ENCODE assay signal across 8 cellular contexts in the genomic region with DNA sequence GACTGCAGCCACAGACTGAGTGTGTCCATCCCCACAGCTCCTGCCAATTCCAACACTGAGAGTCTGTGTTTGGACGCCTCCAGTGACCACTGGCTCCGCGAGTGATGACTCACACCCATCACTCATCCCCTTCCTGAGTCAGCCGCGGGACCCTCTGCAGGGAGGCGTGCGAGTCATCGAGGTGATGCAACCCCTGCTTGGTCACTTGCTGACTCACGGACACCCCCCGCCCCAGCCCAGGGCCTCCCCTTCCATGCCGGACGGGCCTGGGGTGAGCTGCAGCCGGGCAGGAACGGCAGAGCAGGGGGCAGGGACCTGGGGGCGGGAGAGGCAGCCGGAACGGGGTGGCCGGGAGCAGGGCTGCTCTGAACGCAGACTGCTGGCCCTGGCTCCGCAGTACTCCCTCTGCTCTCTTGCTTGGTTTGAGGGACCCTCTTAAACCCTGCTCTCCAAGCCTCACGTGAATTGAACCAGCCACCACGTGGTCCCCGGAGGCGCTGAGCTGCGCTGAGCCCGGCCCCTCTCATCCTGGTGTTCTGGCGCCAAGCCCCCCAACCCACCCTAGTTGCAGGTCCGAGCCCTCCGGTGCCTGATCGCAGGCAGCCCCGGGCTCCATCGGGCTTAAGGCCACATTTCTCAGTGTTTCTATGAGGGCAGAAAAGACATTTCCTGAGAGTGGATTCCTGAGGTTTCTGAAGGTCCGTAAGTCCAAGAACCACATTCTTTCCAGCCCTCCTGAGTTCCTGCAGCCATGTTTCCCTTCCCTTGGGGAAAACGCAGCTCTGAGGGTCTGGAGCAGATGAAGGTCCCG. TPM values are rescaled to one million over a fixed set of nuclear protein-coding genes. Genes with fewer than 3 reads are reported as not detected.
A peak's percentile ranks its signal among the peaks of the same experiment; 100 is the strongest.
DNase-seq lines count a peak whose midpoint lies in the region; ATAC-seq and TF ChIP-seq lines count a peak whose summit lies in the region.

No MANE protein-coding gene starts in this region.

- 37 to 81% methylated on average over 6 to 35 of the region's 35 CpGs for WGBS in body of pancreas, 2 donors

- H3K27me3 ChIP-seq in CD8-positive, alpha-beta memory T cell (ENCODE audit: insufficient read depth, low read length, poor library complexity, severe bottlenecking) = peaks cover 9% of the 10 kb centered on the region
- H3K27me3 ChIP-seq in MG63 = no peaks in the 10 kb centered on the region
- peaks cover 0 to 3% of the 10 kb centered on the region in 2 donors for H3K27me3 ChIP-seq in body of pancreas

- no peak overlapping the region for H3K4me3 Mint-ChIP-seq in CD8-positive, alpha-beta memory T cell
- H3K4me3 Mint-ChIP-seq in activated T-helper 2 cell treated with anti-CD3 and anti-CD28 coated beads, Interferon-gamma antibody, Interleukin-2, Interleukin-4, amounts not matched to agents 10 μg/mL and 5 μg/mL and 100 μg/mL, durations not matched to agents 14 hours and 24 hours and 36 hours (ENCODE audit: low read depth) = no peak overlapping the region

- H3K4me3 ChIP-seq in CD8-positive, alpha-beta memory T cell (ENCODE audit: low read length) = no peak overlapping the region
- H3K4me3 ChIP-seq in MG63 = no peak overlapping the region
- H3K4me3 ChIP-seq in body of pancreas = no peak overlapping the region

- no peaks in the 10 kb centered on the region for H3K4me1 ChIP-seq in CD8-positive, alpha-beta memory T cell (ENCODE audit: insufficient read depth, low read length)
- peaks cover 48% of the 10 kb centered on the region for H3K4me1 ChIP-seq in body of pancreas

- intact Hi-C loops in body of pancreas (cut with DNase I) = no loop called here
- intact Hi-C loops in activated T-helper 2 cell treated with anti-CD3 and anti-CD28 coated beads, Interferon-gamma antibody, Interleukin-2, Interleukin-4, amounts not matched to agents 10 μg/mL and 5 μg/mL and 100 μg/mL, durations not matched to agents 14 hours and 24 hours and 36 hours (cut with micrococcal nuclease) = no loop called here

- no peak for TF ChIP-seq CTCF in body of pancreas (IDR thresholded peaks at IDR 0.05)
- no peak for TF ChIP-seq CTCF in GM13976 (IDR thresholded peaks at IDR 0.05; ENCODE audit: borderline replicate concordance, control extremely low read depth, extremely low read depth, insufficient read depth, missing control alignments)

- H3K36me3 Mint-ChIP-seq in CD8-positive, alpha-beta memory T cell = no peaks in the 10 kb centered on the region
- H3K36me3 Mint-ChIP-seq in activated T-helper 2 cell treated with anti-CD3 and anti-CD28 coated beads, Interferon-gamma antibody, Interleukin-2, Interleukin-4, amounts not matched to agents 10 μg/mL and 5 μg/mL and 100 μg/mL, durations not matched to agents 14 hours and 24 hours and 36 hours (ENCODE audit: low read depth) = no peaks in the 10 kb centered on the region

- in situ Hi-C loops in GM13976 (cut with MboI; ENCODE audit: low sequenced_read_pairs, unreplicated experiment) = no loop called here

- peak overlapping the region; percentile 65 for H3K27ac ChIP-seq in CD8-positive, alpha-beta memory T cell (ENCODE audit: low read depth, low read length)
- peak overlapping the region in 1 of 4 donors; percentile 34 for H3K27ac ChIP-seq in body of pancreas

- peaks cover 0 to 3% (median 2%) of the 10 kb centered on the region in 3 donors for H3K4me1 Mint-ChIP-seq in CD8-positive, alpha-beta memory T cell
- H3K4me1 Mint-ChIP-seq in activated T-helper 2 cell treated with anti-CD3 and anti-CD28 coated beads, Interferon-gamma antibody, Interleukin-2, Interleukin-4, amounts not matched to agents 10 μg/mL and 5 μg/mL and 100 μg/mL, durations not matched to agents 14 hours and 24 hours and 36 hours (ENCODE audit: low read depth) = peaks cover 2% of the 10 kb centered on the region

- POLR2A ChIA-PET in CD8-positive, alpha-beta memory T cell (lab: Charles Lee) = interaction anchor here (0.6 kb wide), 1 partner anchor 262 kb away, joined by 4 read pairs; no protein-coding TSS in a partner anchor

- CTCF ChIA-PET in CD8-positive, alpha-beta memory T cell (lab: Charles Lee) = no interaction called here

- DNase-seq in CD8-positive, alpha-beta memory T cell = peak in 1 of 5 donors; percentile 45
- DNase-seq in MG63 (peak; percentile 97), body of pancreas (peak; percentile 62 to 88 (median 80)), inferior parietal cortex (ENCODE audit: extremely low spot score) (peak; percentile 60), GM13976 (ENCODE audit: low spot score) (no peak)
- DNase-seq in stimulated activated CD4-positive, alpha-beta T cell treated with anti-CD3 and anti-CD28 coated beads, Interleukin-1b, Interleukin-23, amount 100 ng/mL, for 48 hours = peak; percentile 66
- no peak for DNase-seq in activated T-helper 2 cell treated with anti-CD3 and anti-CD28 coated beads, Interferon-gamma antibody, Interleukin-2, Interleukin-4, amounts not matched to agents 10 μg/mL and 5 μg/mL and 100 μg/mL, durations not matched to agents 14 hours and 24 hours and 36 hours (ENCODE audit: low spot score)

- no peak for TF ChIP-seq POLR2A in body of pancreas (IDR thresholded peaks at IDR 0.05)

- H3K27me3 Mint-ChIP-seq in CD8-positive, alpha-beta memory T cell = peaks cover 20 to 33% of the 10 kb centered on the region in 2 donors
- peaks cover 15% of the 10 kb centered on the region for H3K27me3 Mint-ChIP-seq in activated T-helper 2 cell treated with anti-CD3 and anti-CD28 coated beads, Interferon-gamma antibody, Interleukin-2, Interleukin-4, amounts not matched to agents 10 μg/mL and 5 μg/mL and 100 μg/mL, durations not matched to agents 14 hours and 24 hours and 36 hours (ENCODE audit: low read depth)

- H3K27ac Mint-ChIP-seq in CD8-positive, alpha-beta memory T cell = no peak overlapping the region
- H3K27ac Mint-ChIP-seq in activated T-helper 2 cell treated with anti-CD3 and anti-CD28 coated beads, Interferon-gamma antibody, Interleukin-2, Interleukin-4, amounts not matched to agents 10 μg/mL and 5 μg/mL and 100 μg/mL, durations not matched to agents 14 hours and 24 hours and 36 hours = no peak overlapping the region

- ATAC-seq in body of pancreas (peak; percentile 64), GM18861 (IDR thresholded peaks at IDR 0.05; ENCODE audit: unreplicated experiment) (no peak)

- no peaks in the 10 kb centered on the region for H3K36me3 ChIP-seq in CD8-positive, alpha-beta memory T cell (ENCODE audit: insufficient read depth, low read length)
- no peaks in the 10 kb centered on the region for H3K36me3 ChIP-seq in MG63
- H3K36me3 ChIP-seq in body of pancreas (replicated peaks in 1 of 2; ENCODE audit: insufficient read depth in 1 of 2, low read depth in 2 of 2) = no peaks in the 10 kb centered on the region

- no peaks in the 10 kb centered on the region for H3K9me3 Mint-ChIP-seq in CD8-positive, alpha-beta memory T cell
- H3K9me3 Mint-ChIP-seq in activated T-helper 2 cell treated with anti-CD3 and anti-CD28 coated beads, Interferon-gamma antibody, Interleukin-2, Interleukin-4, amounts not matched to agents 10 μg/mL and 5 μg/mL and 100 μg/mL, durations not matched to agents 14 hours and 24 hours and 36 hours = no peaks in the 10 kb centered on the region

- H3K9me3 ChIP-seq in CD8-positive, alpha-beta memory T cell (ENCODE audit: low read length) = no peaks in the 10 kb centered on the region
- H3K9me3 ChIP-seq in MG63 (no peaks in the 10 kb centered on the region), body of pancreas (no peaks in the 10 kb centered on the region)

RNA-seq across cellular contexts. Expression of gene FGFRL1, which starts 32.4 kb away (rescaled TPM):
- total RNA-seq in CD8-positive, alpha-beta memory T cell = 10 to 100 TPM; 12.3 to 14.5 TPM
- polyA plus RNA-seq in CD8-positive, alpha-beta memory T cell = 1.4 TPM
- 41.7 and 59.5 TPM in 2 replicates for total RNA-seq in MG63 (2014; rRNA removed; shearing (Covaris generic); ENCODE audit: low replicate concordance)
- total RNA-seq in body of pancreas = 10 to 100 TPM; 38.7 to 50.4 TPM
- 17.5 TPM in 2 replicates for total RNA-seq in activated T-helper 2 cell treated with anti-CD3 and anti-CD28 coated beads, Interferon-gamma antibody, Interleukin-2, Interleukin-4, amounts not matched to agents 10 μg/mL and 5 μg/mL and 100 μg/mL, durations not matched to agents 14 hours and 24 hours and 36 hours

RNA-seq across cellular contexts. Expression of gene SLC26A1, which starts 50.7 kb away (rescaled TPM):
- not detected for total RNA-seq in CD8-positive, alpha-beta memory T cell
- polyA plus RNA-seq in CD8-positive, alpha-beta memory T cell = 1.1 TPM
- not detected in 2 replicates for total RNA-seq in MG63 (2014; rRNA removed; shearing (Covaris generic); ENCODE audit: low replicate concordance)
- total RNA-seq in body of pancreas = 1 to 10 TPM; 1.6 TPM
- total RNA-seq in activated T-helper 2 cell treated with anti-CD3 and anti-CD28 coated beads, Interferon-gamma antibody, Interleukin-2, Interleukin-4, amounts not matched to agents 10 μg/mL and 5 μg/mL and 100 μg/mL, durations not matched to agents 14 hours and 24 hours and 36 hours = 0.23 TPM in 1 of 2 replicates, not detected in the other

RNA-seq across cellular contexts. Expression of gene IDUA, which starts 57.0 kb away (rescaled TPM):
- total RNA-seq in CD8-positive, alpha-beta memory T cell = 10 to 100 TPM; 18.7 to 19.1 TPM
- polyA plus RNA-seq in CD8-positive, alpha-beta memory T cell = 9.3 TPM
- total RNA-seq in MG63 (2014; rRNA removed; shearing (Covaris generic); ENCODE audit: low replicate concordance) = 3.4 and 13.5 TPM in 2 replicates
- 10 to 100 TPM; 30.0 to 37.6 TPM for total RNA-seq in body of pancreas
- total RNA-seq in activated T-helper 2 cell treated with anti-CD3 and anti-CD28 coated beads, Interferon-gamma antibody, Interleukin-2, Interleukin-4, amounts not matched to agents 10 μg/mL and 5 μg/mL and 100 μg/mL, durations not matched to agents 14 hours and 24 hours and 36 hours = 23.6 and 25.5 TPM in 2 replicates

Comparison
In these comparisons a context has a peak if more than half of its experiments do, and no peak if none do; other contexts are left out.
1. DNase-seq: peak in MG63 (single experiment), body of pancreas (4 of 4), inferior parietal cortex (single experiment) and stimulated activated CD4-positive, alpha-beta T cell treated with anti-CD3 and anti-CD28 coated beads, Interleukin-1b, Interleukin-23, amount 100 ng/mL, for 48 hours (single experiment); none in GM13976 (single experiment) and activated T-helper 2 cell treated with anti-CD3 and anti-CD28 coated beads, Interferon-gamma antibody, Interleukin-2, Interleukin-4, amounts not matched to agents 10 μg/mL and 5 μg/mL and 100 μg/mL, durations not matched to agents 14 hours and 24 hours and 36 hours (single experiment).